Comparison of ENCODE assay signal across 8 cellular contexts in the genomic region with DNA sequence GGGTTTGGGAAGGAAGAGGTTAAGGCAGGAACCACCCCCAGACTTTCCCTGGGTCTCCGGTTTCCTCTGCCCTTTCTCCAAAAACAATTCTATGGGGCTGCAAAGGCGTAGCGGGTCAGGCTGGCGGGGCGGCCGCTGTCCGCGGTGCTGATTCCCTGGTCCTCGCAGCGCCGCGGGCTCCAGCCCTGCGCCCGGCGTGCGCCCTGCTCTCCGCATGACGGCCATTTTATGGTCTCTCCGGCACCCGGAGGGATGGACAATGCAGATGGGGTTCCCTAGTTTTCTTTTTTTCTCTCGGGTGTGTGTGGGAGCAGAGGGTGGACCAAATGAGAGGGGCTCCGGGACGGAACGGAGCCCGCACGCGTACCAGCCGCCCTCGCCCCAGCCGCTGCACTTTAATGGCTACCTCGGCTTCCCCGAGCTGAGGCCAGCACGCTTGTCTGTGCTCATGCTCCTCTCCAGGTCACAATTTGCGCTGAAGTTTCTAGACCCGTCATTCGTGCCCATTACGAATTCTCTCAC. TPM values are rescaled to one million over a fixed set of nuclear protein-coding genes. Genes with fewer than 3 reads are reported as not detected.
A peak's percentile ranks its signal among the peaks of the same experiment; 100 is the strongest.
DNase-seq lines count a peak whose midpoint lies in the region; ATAC-seq and TF ChIP-seq lines count a peak whose summit lies in the region.

No MANE protein-coding gene starts in this region.

- H3K27me3 ChIP-seq in HUES6 (ENCODE audit: control insufficient read depth, insufficient read depth, low read length) (peaks cover 56% of the 10 kb centered on the region), brain microvascular endothelial cell (replicated peaks) (peaks cover 27% of the 10 kb centered on the region), aorta (ENCODE audit: control insufficient read depth in 1 of 2, insufficient read depth in 2 of 2, low read length in 1 of 2) (no peaks in the 10 kb centered on the region), MM.1S (replicated peaks; ENCODE audit: insufficient read depth, low read length) (no peaks in the 10 kb centered on the region)

- H3K27ac ChIP-seq in HUES6 (ENCODE audit: low read depth, low read length) (no peak overlapping the region), brain microvascular endothelial cell (no peak overlapping the region), aorta (ENCODE audit: low read depth in 1 of 2, low read length in 2 of 2) (no peak overlapping the region), MM.1S (ENCODE audit: low read length) (no peak overlapping the region)

- no peak overlapping the region for H2AFZ ChIP-seq in MM.1S (ENCODE audit: low read length)

- H3K9ac ChIP-seq in HUES6 (ENCODE audit: low read length): peak overlapping the region; percentile 19
- H3K9ac ChIP-seq in MM.1S (ENCODE audit: low read length): no peak overlapping the region

- in situ Hi-C loops in brain microvascular endothelial cell (cut with HindIII; ENCODE audit: low pct_ligation_motif_present, low sequenced_read_pairs): no loop called here

- no peak overlapping the region for H3K4me2 ChIP-seq in MM.1S (ENCODE audit: low read depth, low read length)

- no peaks in the 10 kb centered on the region for H3F3A ChIP-seq in MM.1S (ENCODE audit: insufficient read depth, low read length)

- H3K36me3 ChIP-seq in HUES6 (ENCODE audit: control insufficient read depth, insufficient read depth, low read length): no peaks in the 10 kb centered on the region
- no peaks in the 10 kb centered on the region for H3K36me3 ChIP-seq in brain microvascular endothelial cell (replicated peaks)
- no peaks in the 10 kb centered on the region for H3K36me3 ChIP-seq in aorta (ENCODE audit: control insufficient read depth in 1 of 2, insufficient read depth in 2 of 2, low read length in 1 of 2)
- no peaks in the 10 kb centered on the region for H3K36me3 ChIP-seq in MM.1S (replicated peaks; ENCODE audit: insufficient read depth, low read length)

- intact Hi-C loops in aorta (cut with DNase I): no loop called here

- H3K9me2 ChIP-seq in MM.1S (replicated peaks; ENCODE audit: insufficient read depth, low read length): no peaks in the 10 kb centered on the region

- H3K4me3 ChIP-seq in HUES6 (ENCODE audit: low read depth, low read length) (peak overlapping the region; percentile 73), brain microvascular endothelial cell (ENCODE audit: low read depth, low read length) (no peak overlapping the region), aorta (ENCODE audit: low read length in 2 of 2) (no peak overlapping the region), MM.1S (ENCODE audit: low read length) (no peak overlapping the region)

- ATAC-seq in aorta (ENCODE audit: low FRiP score): peak; percentile 46

- TF ChIP-seq CTCF in brain microvascular endothelial cell (IDR thresholded peaks at IDR 0.05; ENCODE audit: low read depth, low read length, missing control alignments): no peak
- TF ChIP-seq CTCF in MM.1S (IDR thresholded peaks at IDR 0.05; ENCODE audit: low read length): no peak

- no peaks in the 10 kb centered on the region for H3K9me3 ChIP-seq in HUES6 (ENCODE audit: control insufficient read depth, insufficient read depth, low read depth, low read length)
- H3K9me3 ChIP-seq in aorta (ENCODE audit: control insufficient read depth, low read length): no peaks in the 10 kb centered on the region
- no peaks in the 10 kb centered on the region for H3K9me3 ChIP-seq in MM.1S (replicated peaks; ENCODE audit: insufficient read depth, low read length)

- H3K4me1 ChIP-seq in HUES6 (ENCODE audit: control insufficient read depth, insufficient read depth, low read length) (peaks cover 10% of the 10 kb centered on the region), aorta (ENCODE audit: control insufficient read depth in 1 of 2, insufficient read depth in 2 of 2, low read length in 2 of 2) (no peaks in the 10 kb centered on the region), MM.1S (ENCODE audit: low read length) (peaks cover 4% of the 10 kb centered on the region; the same call in 1 of the 2 replicates)

- peak; percentile 52 for DNase-seq in D341Med (ENCODE audit: low spot score)
- DNase-seq in brain microvascular endothelial cell: peak; percentile 7
- peak; percentile 23 for DNase-seq in kidney glomerular epithelial cell (lab: John Stamatoyannopoulos, UW)
- DNase-seq in aorta: peak in 1 of 2 donors; percentile 81
- DNase-seq in NCI-H1436 treated with DMSO at 0.1 percent for 48 hours (lab: John Stamatoyannopoulos, UW): no peak
- DNase-seq in MM.1S: no peak
- no peak for DNase-seq in NCI-H345 (lab: John Stamatoyannopoulos, UW)

- 2 to 3% methylated on average over 37 of the region's 37 CpGs for WGBS in aorta, 2 donors

- no peaks in the 10 kb centered on the region for H3K79me2 ChIP-seq in MM.1S (ENCODE audit: low read length)

- no peaks in the 10 kb centered on the region for H4K20me1 ChIP-seq in MM.1S (ENCODE audit: insufficient read depth, low read length)

RNA-seq across cellular contexts. Expression of a gene that starts 1.6 kb away (rescaled TPM):
- total RNA-seq in aorta: not detected
- polyA plus RNA-seq in aorta: under 1 TPM in 1 of 2 donors, not detected in 1; under 0.01 TPM

Comparison
In these comparisons a context has a peak if more than half of its experiments do, and no peak if none do; other contexts are left out.
1. DNase-seq: peak in D341Med (single experiment), brain microvascular endothelial cell (single experiment) and kidney glomerular epithelial cell (single experiment); none in NCI-H1436 treated with DMSO at 0.1 percent for 48 hours (single experiment), MM.1S (single experiment) and NCI-H345 (single experiment).